In genomic region chr9:90893706-90894105, GRCh38 we compare ENCODE assay signal across 17 cellular contexts.
DNase-seq lines count a peak whose midpoint lies in the region; ATAC-seq and TF ChIP-seq lines count a peak whose summit lies in the region.
"Had no signal": no experiment of that assay in that cellular context is flagged by ENCODE, and none has a peak within 500 bp of the region (broad histone marks: within the 10 kb centered on the region; RNA-seq: fewer than 3 reads in every experiment).

No MANE protein-coding gene starts in this region.

- H3K27me3 Mint-ChIP-seq in endodermal cell (ENCODE audit: insufficient read depth) (no peaks in the 10 kb centered on the region), osteocyte (ENCODE audit: unreplicated experiment) (peaks cover 47% of the 10 kb centered on the region)

- ATAC-seq in activated CD4-positive, CD25-positive, alpha-beta regulatory T cell treated with anti-CD3 and anti-CD28 coated beads, Interleukin-2, amount 50 U/mL, for 24 hours: no peak
- ATAC-seq: GM12878, GM23338, HepG2 had no signal

- DNase-seq in activated CD8-positive, alpha-beta memory T cell treated with anti-CD3 and anti-CD28 coated beads for 24 hours: peak; percentile 13
- no peak for DNase-seq in activated CD8-positive, alpha-beta memory T cell treated with anti-CD3 and anti-CD28 coated beads, Interleukin-2, amount 50 U/mL, for 48 hours
- DNase-seq in endodermal cell: peak; percentile 48
- peak; percentile 71 for DNase-seq in osteocyte (ENCODE audit: extremely low spot score, unreplicated experiment)
- no peak for DNase-seq in NCI-H146 (lab: John Stamatoyannopoulos, UW)
- no peak for DNase-seq in NAMALWA (ENCODE audit: low spot score)
- DNase-seq: 8988T; AML-193; Caco-2; CD8-positive, alpha-beta memory T cell; DMS79; H9 had no signal

- no peaks in the 10 kb centered on the region for H3K36me3 Mint-ChIP-seq in endodermal cell (ENCODE audit: low read depth)
- H3K36me3 Mint-ChIP-seq in osteocyte (ENCODE audit: unreplicated experiment): no peaks in the 10 kb centered on the region
- H3K36me3 Mint-ChIP-seq: CD8-positive, alpha-beta memory T cell had no signal

- no peaks in the 10 kb centered on the region for H3K36me3 ChIP-seq in endodermal cell (ENCODE audit: control insufficient read depth, insufficient read depth, low read length)

- H3K4me1 Mint-ChIP-seq in endodermal cell: peaks cover 53% of the 10 kb centered on the region
- peaks cover 3% of the 10 kb centered on the region for H3K4me1 Mint-ChIP-seq in osteocyte (ENCODE audit: unreplicated experiment)
- H3K4me1 Mint-ChIP-seq: CD8-positive, alpha-beta memory T cell had no signal

- H3K9me3 Mint-ChIP-seq in endodermal cell: no peaks in the 10 kb centered on the region
- H3K9me3 Mint-ChIP-seq in osteocyte (ENCODE audit: unreplicated experiment): no peaks in the 10 kb centered on the region
- H3K9me3 Mint-ChIP-seq: CD8-positive, alpha-beta memory T cell; GM23338; H9 had no signal

- 82 to 96% methylated on average over 3 to 4 of the region's 4 CpGs for WGBS in endodermal cell (ENCODE audit: insufficient coverage in 1 of 2, insufficient read length in 1 of 2), 2 experiments

- H3K27ac Mint-ChIP-seq in endodermal cell (no peak overlapping the region), osteocyte (ENCODE audit: unreplicated experiment) (no peak overlapping the region)

- H3K27me3 ChIP-seq in endodermal cell (ENCODE audit: control insufficient read depth, insufficient read depth, low read length, poor library complexity, severe bottlenecking): no peaks in the 10 kb centered on the region
- H3K27me3 ChIP-seq: BLaER1 had no signal

- H3K4me1 ChIP-seq in endodermal cell (ENCODE audit: control insufficient read depth, insufficient read depth, low read length): peaks cover 30% of the 10 kb centered on the region
- H3K4me1 ChIP-seq: BLaER1, Caco-2 had no signal

- H3K4me3 Mint-ChIP-seq in endodermal cell (no peak overlapping the region), osteocyte (ENCODE audit: unreplicated experiment) (no peak overlapping the region)
- H3K4me3 Mint-ChIP-seq: CD8-positive, alpha-beta memory T cell; GM23338; H9 had no signal

- no peak overlapping the region for H3K4me3 ChIP-seq in endodermal cell (ENCODE audit: low read length)
- H3K4me3 ChIP-seq: BLaER1, GM12878, GM23338 had no signal

- H3K27ac ChIP-seq in endodermal cell (ENCODE audit: low read depth, low read length): no peak overlapping the region
- H3K27ac ChIP-seq: BLaER1 had no signal

- no peak overlapping the region for H3K9ac ChIP-seq in endodermal cell (ENCODE audit: extremely low read depth, low read length, poor library complexity, severe bottlenecking)
- H3K9ac ChIP-seq: BLaER1 had no signal

- TF ChIP-seq CTCF in endodermal cell (conservative IDR thresholded peaks at IDR 0.05): no peak
- TF ChIP-seq CTCF in osteocyte (IDR thresholded peaks at IDR 0.05): no peak

- no peaks in the 10 kb centered on the region for H3K9me3 ChIP-seq in endodermal cell (ENCODE audit: control insufficient read depth, low read length)
- H3K9me3 ChIP-seq: BLaER1, Caco-2 had no signal

Comparison
In these comparisons a context has a peak if more than half of its experiments do, and no peak if none do; other contexts are left out.
1. DNase-seq: peak in activated CD8-positive, alpha-beta memory T cell treated with anti-CD3 and anti-CD28 coated beads for 24 hours (single experiment), endodermal cell (single experiment) and osteocyte (single experiment); none in activated CD8-positive, alpha-beta memory T cell treated with anti-CD3 and anti-CD28 coated beads, Interleukin-2, amount 50 U/mL, for 48 hours (single experiment), NCI-H146 (single experiment) and NAMALWA (single experiment).